In genomic region chr19:3080281-3080680, GRCh38 we compare ENCODE assay signal across 1 cellular context.
TF ChIP-seq lines count a peak whose summit lies in the region.

No MANE protein-coding gene starts in this region.

TF ChIP-seq in IMR-90, 13 proteins besides CTCF, POLR2A, EP300 and RAD21:
- TF ChIP-seq MXI1 (IDR thresholded peaks at IDR 0.05; ENCODE audit: borderline replicate concordance, low read depth, low read length) = no peak
- TF ChIP-seq CEBPB (IDR thresholded peaks at IDR 0.05; ENCODE audit: low read depth, low read length) = no peak
